Comparison of ENCODE assay signal across 8 cellular contexts in the genomic region with DNA sequence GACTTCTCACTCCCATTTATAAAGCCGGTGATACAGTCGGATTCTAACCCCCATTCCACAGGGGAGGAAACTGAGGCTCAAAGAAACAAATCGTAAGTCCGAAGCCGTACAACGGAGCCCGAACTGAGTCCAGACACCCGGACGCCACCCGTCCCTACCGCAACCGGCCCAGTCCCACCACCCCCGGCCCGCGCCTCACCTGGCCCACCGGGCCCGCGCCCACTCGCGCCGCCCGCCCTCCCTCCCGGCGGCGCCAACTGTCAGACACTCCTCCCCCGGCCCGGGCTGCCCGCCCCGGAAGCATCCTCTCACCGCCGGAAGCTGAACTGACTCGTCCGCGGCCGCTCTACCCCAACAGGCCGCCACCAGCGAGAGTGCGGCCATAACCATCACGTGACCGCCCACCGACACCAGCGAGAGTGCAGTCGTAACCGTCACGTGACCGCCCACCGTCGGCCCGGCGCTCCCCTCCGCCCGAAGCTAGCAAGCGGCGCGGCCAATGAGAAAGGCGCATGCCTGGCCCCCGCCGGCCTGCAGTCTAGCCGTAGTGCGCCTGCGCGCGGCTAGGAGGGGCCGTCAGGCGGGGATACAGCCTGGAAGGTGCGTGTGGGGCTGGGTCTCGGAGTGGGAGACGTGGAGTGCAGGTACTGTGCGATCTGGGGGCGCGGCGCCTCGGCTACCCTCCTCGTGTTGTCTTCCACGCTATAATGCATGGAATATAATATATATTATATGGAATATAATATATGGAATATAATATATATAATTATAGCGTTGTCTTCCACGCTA. TPM values are rescaled to one million over a fixed set of nuclear protein-coding genes. Genes with fewer than 3 reads are reported as not detected.
DNase-seq lines count a peak whose midpoint lies in the region; ATAC-seq lines count a peak whose summit lies in the region.

A gene with protein sequence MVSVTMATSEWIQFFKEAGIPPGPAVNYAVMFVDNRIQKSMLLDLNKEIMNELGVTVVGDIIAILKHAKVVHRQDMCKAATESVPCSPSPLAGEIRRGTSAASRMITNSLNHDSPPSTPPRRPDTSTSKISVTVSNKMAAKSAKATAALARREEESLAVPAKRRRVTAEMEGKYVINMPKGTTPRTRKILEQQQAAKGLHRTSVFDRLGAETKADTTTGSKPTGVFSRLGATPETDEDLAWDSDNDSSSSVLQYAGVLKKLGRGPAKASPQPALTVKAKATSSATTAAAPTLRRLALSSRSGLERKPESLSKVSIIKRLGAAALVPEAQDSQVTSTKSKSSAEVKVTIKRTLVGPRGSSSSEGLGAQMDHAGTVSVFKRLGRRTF (minus strand): TSS at position 273 of the 789 bp plus-strand sequence. CDS start 6,540 bp downstream, outside the sequence.
A gene with protein sequence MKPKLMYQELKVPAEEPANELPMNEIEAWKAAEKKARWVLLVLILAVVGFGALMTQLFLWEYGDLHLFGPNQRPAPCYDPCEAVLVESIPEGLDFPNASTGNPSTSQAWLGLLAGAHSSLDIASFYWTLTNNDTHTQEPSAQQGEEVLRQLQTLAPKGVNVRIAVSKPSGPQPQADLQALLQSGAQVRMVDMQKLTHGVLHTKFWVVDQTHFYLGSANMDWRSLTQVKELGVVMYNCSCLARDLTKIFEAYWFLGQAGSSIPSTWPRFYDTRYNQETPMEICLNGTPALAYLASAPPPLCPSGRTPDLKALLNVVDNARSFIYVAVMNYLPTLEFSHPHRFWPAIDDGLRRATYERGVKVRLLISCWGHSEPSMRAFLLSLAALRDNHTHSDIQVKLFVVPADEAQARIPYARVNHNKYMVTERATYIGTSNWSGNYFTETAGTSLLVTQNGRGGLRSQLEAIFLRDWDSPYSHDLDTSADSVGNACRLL (plus strand): TSS at position 571 of the 789 bp plus-strand sequence. CDS start 17,789 bp downstream, outside the sequence.

- H3K4me3 ChIP-seq in NT2/D1 (ENCODE audit: insufficient read length, low read depth): peak within 1 kb of the TSS; percentile 85
- H3K4me3 ChIP-seq in endocrine pancreas (ENCODE audit: control insufficient read depth, insufficient read depth, low read length): peak within 1 kb of the TSS; percentile 84
- peak within 1 kb of the TSS; percentile 92 for H3K4me3 ChIP-seq in mesendoderm (ENCODE audit: low read length)

- peak; percentile 99 for DNase-seq in COR-L47 (lab: John Stamatoyannopoulos, UW)
- DNase-seq in HUDEP-2 (lab: John Stamatoyannopoulos, UW; ENCODE audit: unreplicated experiment in 76 of 76): peak; percentile 80 to 100 (median 100)
- DNase-seq in NT2/D1 (ENCODE audit: low read depth, low spot score): peak; percentile 94
- peak; percentile 100 for DNase-seq in activated CD8-positive, alpha-beta memory T cell treated with anti-CD3 and anti-CD28 coated beads, Interleukin-2, amount 10 ng/mL, durations not matched to agents 7 days and 5 days
- DNase-seq in mesendoderm: peak; percentile 99
- peak; percentile 93 for DNase-seq in stimulated activated CD8-positive, alpha-beta memory T cell treated with anti-CD3 and anti-CD28 coated beads, Interleukin-15, amount 100 ng/mL, for 1 hour (ENCODE audit: low read depth)

- H3K4me2 ChIP-seq in mesendoderm (ENCODE audit: low read length): peak within 1 kb of the TSS; percentile 85

- no peak within 1 kb of the TSS for H3K18ac ChIP-seq in mesendoderm (ENCODE audit: low read length)

- peak within 1 kb of the TSS; percentile 86 for H3K27ac Mint-ChIP-seq in activated CD8-positive, alpha-beta memory T cell treated with anti-CD3 and anti-CD28 coated beads, Interleukin-2, amount 10 ng/mL, durations not matched to agents 7 days and 5 days

- H3K9me3 ChIP-seq in NT2/D1 (ENCODE audit: insufficient read depth, low read length): no peaks in the 10 kb centered on the region
- H3K9me3 ChIP-seq in endocrine pancreas (ENCODE audit: control insufficient read depth, low read length): no peaks in the 10 kb centered on the region

- H3K79me1 ChIP-seq in mesendoderm (ENCODE audit: low read length): peaks cover 8% of the 10 kb centered on the region

- no peak within 1 kb of the TSS for H2BK5ac ChIP-seq in mesendoderm (ENCODE audit: low read length)

- peak within 1 kb of the TSS; percentile 86 for H3K4me3 Mint-ChIP-seq in activated CD8-positive, alpha-beta memory T cell treated with anti-CD3 and anti-CD28 coated beads, Interleukin-2, amount 10 ng/mL, durations not matched to agents 7 days and 5 days

- H3K9ac ChIP-seq in NT2/D1 (ENCODE audit: insufficient read length, low read depth) (peak within 1 kb of the TSS; percentile 88), endocrine pancreas (ENCODE audit: control insufficient read depth, insufficient read depth, low read length) (peak within 1 kb of the TSS; percentile 74), mesendoderm (ENCODE audit: low read length) (peak within 1 kb of the TSS; percentile 85)

- no peak within 1 kb of the TSS for H2BK15ac ChIP-seq in mesendoderm (replicated peaks; ENCODE audit: low read depth)

- H2AK5ac ChIP-seq in mesendoderm (ENCODE audit: low read length): peak within 1 kb of the TSS; percentile 88

- H3K36me3 ChIP-seq in NT2/D1 (ENCODE audit: insufficient read depth, insufficient read length, low read length) (peaks cover 8% of the 10 kb centered on the region), endocrine pancreas (ENCODE audit: control insufficient read depth, insufficient read depth, low read length) (no peaks in the 10 kb centered on the region), mesendoderm (ENCODE audit: control insufficient read depth, insufficient read depth, low read length) (no peaks in the 10 kb centered on the region)

- no peak within 1 kb of the TSS for H3K23ac ChIP-seq in mesendoderm (ENCODE audit: low read length)

- no peak within 1 kb of the TSS for H3K27ac ChIP-seq in mesendoderm (ENCODE audit: low read depth, low read length)

- no peak within 1 kb of the TSS for H3K4ac ChIP-seq in mesendoderm (ENCODE audit: low read depth, low read length)

- no peak within 1 kb of the TSS for H4K8ac ChIP-seq in mesendoderm (ENCODE audit: low read depth, low read length)

- peaks cover 30% of the 10 kb centered on the region for H3K4me1 Mint-ChIP-seq in activated CD8-positive, alpha-beta memory T cell treated with anti-CD3 and anti-CD28 coated beads, Interleukin-2, amount 10 ng/mL, durations not matched to agents 7 days and 5 days

- CTCF ChIA-PET in activated CD8-positive, alpha-beta memory T cell treated with anti-CD3 and anti-CD28 coated beads, Interleukin-2, amount 10 ng/mL, durations not matched to agents 7 days and 5 days (lab: Charles Lee): interaction anchor here (1.3 to 2.6 kb wide), 7 partner anchors 11 to 201 kb away, joined by 3 to 13 read pairs (median 4); no protein-coding TSS in a partner anchor

- H3K9me3 Mint-ChIP-seq in activated CD8-positive, alpha-beta memory T cell treated with anti-CD3 and anti-CD28 coated beads, Interleukin-2, amount 10 ng/mL, durations not matched to agents 7 days and 5 days (ENCODE audit: low read depth): no peaks in the 10 kb centered on the region

- no CpG with 5 or more reads among the region's 77 CpGs for WGBS in mesendoderm (ENCODE audit: extremely low coverage, insufficient coverage, low lambda C conversion rate)

- H3K79me2 ChIP-seq in mesendoderm (ENCODE audit: control insufficient read depth, insufficient read depth, low read length): peaks cover 3% of the 10 kb centered on the region

- no peak within 1 kb of the TSS for H4K5ac ChIP-seq in mesendoderm (ENCODE audit: low read length)

- H3K27me3 ChIP-seq in NT2/D1 (ENCODE audit: insufficient read depth, insufficient read length) (no peaks in the 10 kb centered on the region), endocrine pancreas (ENCODE audit: control insufficient read depth, insufficient read depth, low read length) (no peaks in the 10 kb centered on the region), mesendoderm (ENCODE audit: insufficient read depth, low read length, poor library complexity) (no peaks in the 10 kb centered on the region)

- ATAC-seq in GM21381 (IDR thresholded peaks at IDR 0.05; ENCODE audit: unreplicated experiment): peak; percentile 92
- peak; percentile 95 for ATAC-seq in activated CD8-positive, alpha-beta memory T cell treated with anti-CD3 and anti-CD28 coated beads, Interleukin-2, amount 10 ng/mL, durations not matched to agents 7 days and 5 days

- peaks cover 5% of the 10 kb centered on the region for H3K36me3 Mint-ChIP-seq in activated CD8-positive, alpha-beta memory T cell treated with anti-CD3 and anti-CD28 coated beads, Interleukin-2, amount 10 ng/mL, durations not matched to agents 7 days and 5 days

- H3K4me1 ChIP-seq in NT2/D1 (ENCODE audit: insufficient read depth, insufficient read length): no peaks in the 10 kb centered on the region
- no peaks in the 10 kb centered on the region for H3K4me1 ChIP-seq in endocrine pancreas (ENCODE audit: control insufficient read depth, insufficient read depth, low read length)
- peaks cover 3% of the 10 kb centered on the region for H3K4me1 ChIP-seq in mesendoderm (ENCODE audit: control insufficient read depth, low read depth, low read length)

- no peak within 1 kb of the TSS for H2BK120ac ChIP-seq in mesendoderm (ENCODE audit: low read depth, low read length)

- H3K27me3 Mint-ChIP-seq in activated CD8-positive, alpha-beta memory T cell treated with anti-CD3 and anti-CD28 coated beads, Interleukin-2, amount 10 ng/mL, durations not matched to agents 7 days and 5 days: peaks cover 2% of the 10 kb centered on the region

- H3K56ac ChIP-seq in mesendoderm (ENCODE audit: low read length): peak within 1 kb of the TSS; percentile 95

RNA-seq across cellular contexts. Expression of the first gene that starts in this region (rescaled TPM):
- total RNA-seq in activated CD8-positive, alpha-beta memory T cell treated with anti-CD3 and anti-CD28 coated beads, Interleukin-2, amount 10 ng/mL, durations not matched to agents 7 days and 5 days: 10 to 100 TPM; 25.9 to 32.4 TPM
- polyA plus RNA-seq in mesendoderm (2013, experiment 1 of 2): 17.5 TPM
- polyA plus RNA-seq in mesendoderm (2013, experiment 2 of 2): 17.5 TPM

RNA-seq across cellular contexts. Expression of the second gene that starts in this region (rescaled TPM):
- total RNA-seq in activated CD8-positive, alpha-beta memory T cell treated with anti-CD3 and anti-CD28 coated beads, Interleukin-2, amount 10 ng/mL, durations not matched to agents 7 days and 5 days: 10 to 100 TPM; 72.0 to 84.7 TPM
- polyA plus RNA-seq in mesendoderm (2013, experiment 1 of 2): 130 TPM
- 129 TPM for polyA plus RNA-seq in mesendoderm (2013, experiment 2 of 2)
